Comparison of ENCODE assay signal across 1 cellular context in genomic region chr3:112087746-112088145, GRCh38.
TF ChIP-seq lines count a peak whose summit lies in the region.

No MANE protein-coding gene starts in this region.

TF ChIP-seq in H1, 55 proteins besides CTCF, POLR2A, EP300 and RAD21:
- no peak for TF ChIP-seq SRF (IDR thresholded peaks at IDR 0.05; ENCODE audit: low read depth, low read length)
- no peak for TF ChIP-seq RXRA (IDR thresholded peaks at IDR 0.05; ENCODE audit: insufficient read depth, low read depth, low read length)
- no peak for TF ChIP-seq GTF2F1 (IDR thresholded peaks at IDR 0.05; ENCODE audit: borderline replicate concordance, low read depth, low read length)
- TF ChIP-seq SIRT6 (IDR thresholded peaks at IDR 0.05; ENCODE audit: low read length): no peak
